1 cellular context compared by ENCODE assay signal in genomic region chr6:45076217-45076616, GRCh38.
TF ChIP-seq lines count a peak whose summit lies in the region.

No MANE protein-coding gene starts in this region.

TF ChIP-seq in SK-N-SH, 30 proteins besides CTCF, POLR2A, EP300 and RAD21 (continued from another document):
- TF ChIP-seq EZH2phosphoT487 (IDR thresholded peaks at IDR 0.05; ENCODE audit: borderline replicate concordance, low read depth) (no peak), TCF12 (IDR thresholded peaks at IDR 0.05) (peak; percentile 99), USF1 (IDR thresholded peaks at IDR 0.05; ENCODE audit: borderline replicate concordance, low read depth) (no peak), USF2 (IDR thresholded peaks at IDR 0.05; ENCODE audit: borderline replicate concordance, low read depth, low read length) (no peak), RXRA (IDR thresholded peaks at IDR 0.05; ENCODE audit: borderline replicate concordance, low read depth) (peak; percentile 24; the same call in 1 of the 2 replicates), SMC3 (IDR thresholded peaks at IDR 0.05; ENCODE audit: low read depth, low read length) (no peak), GATA2 (CRISPR knock-in tag; IDR thresholded peaks at IDR 0.05) (no peak), JUND (IDR thresholded peaks at IDR 0.05) (peak; percentile 65), FOSL2 (IDR thresholded peaks at IDR 0.05; ENCODE audit: borderline replicate concordance, low read depth) (0 out of 2 replicates have a peak, but pooled peaks have one; percentile 27), NFIC (IDR thresholded peaks at IDR 0.05; ENCODE audit: borderline replicate concordance) (peak; percentile 58; the same call in 1 of the 2 replicates), RFX5 (IDR thresholded peaks at IDR 0.05; ENCODE audit: low read length) (no peak), POLR2AphosphoS5 (IDR thresholded peaks at IDR 0.05; ENCODE audit: low read depth, low read length) (peak; percentile 82), TEAD4 (IDR thresholded peaks at IDR 0.05; ENCODE audit: borderline replicate concordance, insufficient read depth) (peak; percentile 65; the same call in 1 of the 2 replicates), ELF1 (IDR thresholded peaks at IDR 0.05) (no peak; the same call in 1 of the 2 replicates), CHD2 (IDR thresholded peaks at IDR 0.05; ENCODE audit: low read length, partially characterized antibody) (no peak), FOXM1 (IDR thresholded peaks at IDR 0.05; ENCODE audit: low read depth) (no peak), MXI1 (IDR thresholded peaks at IDR 0.05; ENCODE audit: low read depth, low read length) (no peak), MEF2A (IDR thresholded peaks at IDR 0.05; ENCODE audit: borderline replicate concordance, low read depth) (no peak)
TF ChIP-seq in SK-N-SH: peak in this region for 9.
